Comparison of ENCODE assay signal across 8 cellular contexts in genomic region chr3:2921903-2922302, GRCh38.
A peak's percentile ranks its signal among the peaks of the same experiment; 100 is the strongest.
DNase-seq lines count a peak whose midpoint lies in the region; ATAC-seq and TF ChIP-seq lines count a peak whose summit lies in the region.

No MANE protein-coding gene starts in this region.

- H3K4me3 Mint-ChIP-seq in Caco-2 (ENCODE audit: unreplicated experiment), result no peak overlapping the region

- 64 to 81% methylated on average over 1 of the region's 1 CpG for WGBS in aorta, 2 donors

- POLR2A ChIA-PET in Caco-2 (lab: Charles Lee), result interaction anchor here (0.6 kb wide), 1 partner anchor 114 kb away, joined by 3 read pairs; no protein-coding TSS in a partner anchor

- H3K4me3 ChIP-seq in Caco-2 (ENCODE audit: low read depth, low read length) (no peak overlapping the region), OCI-LY3 (ENCODE audit: low read length) (peak overlapping the region; percentile 75), aorta (ENCODE audit: low read length in 2 of 2) (no peak overlapping the region)

- H3K27ac ChIP-seq in OCI-LY3 (ENCODE audit: low read length) (peak overlapping the region; percentile 90), aorta (ENCODE audit: low read depth in 1 of 2, low read length in 2 of 2) (no peak overlapping the region)

- BruUV-seq in Caco-2 (replicated peaks; lab: Mats Ljungman, UMichigan), result no TSS peak

- no peak overlapping the region for H2AFZ ChIP-seq in OCI-LY3 (ENCODE audit: low read depth, low read length)

- no peaks in the 10 kb centered on the region for H3K79me2 ChIP-seq in OCI-LY3 (ENCODE audit: low read length)

- H3K27me3 ChIP-seq in Caco-2 (replicated peaks; ENCODE audit: control insufficient read depth, insufficient read depth, low read length), result no peaks in the 10 kb centered on the region
- H3K27me3 ChIP-seq in OCI-LY3 (ENCODE audit: low read depth, low read length), result no peaks in the 10 kb centered on the region
- H3K27me3 ChIP-seq in aorta (ENCODE audit: control insufficient read depth in 1 of 2, insufficient read depth in 2 of 2, low read length in 1 of 2), result no peaks in the 10 kb centered on the region

- no peaks in the 10 kb centered on the region for H3K4me1 ChIP-seq in Caco-2
- H3K4me1 ChIP-seq in OCI-LY3 (ENCODE audit: low read length), result peaks cover 62% of the 10 kb centered on the region
- no peaks in the 10 kb centered on the region for H3K4me1 ChIP-seq in aorta (ENCODE audit: control insufficient read depth in 1 of 2, insufficient read depth in 2 of 2, low read length in 2 of 2)

- CTCF ChIA-PET in Caco-2 (lab: Charles Lee), result interaction anchor here (0.6 to 1.3 kb wide), 8 partner anchors 37 to 755 kb away, joined by 3 to 15 read pairs (median 4); no protein-coding TSS in a partner anchor

- H3K9me3 Mint-ChIP-seq in Caco-2 (ENCODE audit: unreplicated experiment), result peaks cover 6% of the 10 kb centered on the region

- DNase-seq in Caco-2 (peak in 1 of 2 experiments; percentile 24), germinal center (ENCODE audit: low spot score) (peak; percentile 6), aorta (no peak), NCI-H1436 (lab: John Stamatoyannopoulos, UW) (no peak), GDM1 (lab: John Stamatoyannopoulos, UW) (no peak)

- H3K4me2 ChIP-seq in OCI-LY3 (ENCODE audit: low read length), result peak overlapping the region; percentile 98

- no peaks in the 10 kb centered on the region for H3K4me1 Mint-ChIP-seq in Caco-2 (ENCODE audit: low read depth, unreplicated experiment)

- H3K36me3 Mint-ChIP-seq in Caco-2 (ENCODE audit: insufficient read depth, unreplicated experiment), result no peaks in the 10 kb centered on the region

- H3K9me3 ChIP-seq in Caco-2 (no peaks in the 10 kb centered on the region), OCI-LY3 (ENCODE audit: insufficient read depth, low read length) (no peaks in the 10 kb centered on the region), aorta (ENCODE audit: control insufficient read depth, low read length) (peaks cover 3% of the 10 kb centered on the region)

- H3K36me3 ChIP-seq in Caco-2 (ENCODE audit: control insufficient read depth, insufficient read depth, low read length) (no peaks in the 10 kb centered on the region), OCI-LY3 (replicated peaks; ENCODE audit: low read depth, low read length) (no peaks in the 10 kb centered on the region), aorta (ENCODE audit: control insufficient read depth in 1 of 2, insufficient read depth in 2 of 2, low read length in 1 of 2) (no peaks in the 10 kb centered on the region)

- TF ChIP-seq CTCF in Caco-2 (IDR thresholded peaks at IDR 0.05; ENCODE audit: insufficient read depth in 1 of 2, low read depth in 1 of 2, low read length in 1 of 2, severe bottlenecking in 1 of 2, unreplicated experiment in 1 of 2) (peak; percentile 40 to 46), OCI-LY3 (IDR thresholded peaks at IDR 0.05; ENCODE audit: low read depth, low read length) (peak; percentile 73)

- H3K27ac Mint-ChIP-seq in Caco-2 (ENCODE audit: unreplicated experiment), result no peak overlapping the region

- H3K27me3 Mint-ChIP-seq in Caco-2 (ENCODE audit: insufficient read depth, unreplicated experiment), result no peaks in the 10 kb centered on the region

- intact Hi-C loops in Caco-2 (cut with micrococcal nuclease; ENCODE audit: unreplicated experiment) (loop anchor here (1.0 kb wide), 2 partner anchors 93 to 157 kb away; no protein-coding TSS in a partner anchor), aorta (cut with DNase I) (no loop called here)

- H3K9ac ChIP-seq in OCI-LY3 (ENCODE audit: low read length), result peak overlapping the region; percentile 76

- ATAC-seq in GM19328 (IDR thresholded peaks at IDR 0.05; ENCODE audit: unreplicated experiment) (peak; percentile 72), HG03354 (IDR thresholded peaks at IDR 0.05; ENCODE audit: poor library complexity, severe bottlenecking, unreplicated experiment) (peak; percentile 87), aorta (ENCODE audit: low FRiP score) (peak; percentile 63)

- no peaks in the 10 kb centered on the region for H4K20me1 ChIP-seq in OCI-LY3 (ENCODE audit: insufficient read depth, low read length)
